In genomic region chr20:16885746-16886145, GRCh38 we compare ENCODE assay signal across 37 cellular contexts.
DNase-seq lines count a peak whose midpoint lies in the region; ATAC-seq, FAIRE-seq and TF ChIP-seq lines count a peak whose summit lies in the region.
"Had no signal": no experiment of that assay in that cellular context is flagged by ENCODE, and none has a peak within 500 bp of the region (broad histone marks: within the 10 kb centered on the region; RNA-seq: fewer than 3 reads in every experiment).

No MANE protein-coding gene starts in this region.

- H3K9me3 Mint-ChIP-seq in GM23338: no peaks in the 10 kb centered on the region; the same call in 2 of the 3 replicates

- no peak overlapping the region for H2BK12ac ChIP-seq in H1 (ENCODE audit: low read depth, low read length)
- no peak overlapping the region for H2BK12ac ChIP-seq in trophoblast cell (ENCODE audit: low read length)

- no peak overlapping the region for H3K18ac ChIP-seq in H1 (ENCODE audit: extremely low read depth, low read length)
- H3K18ac ChIP-seq in trophoblast cell (ENCODE audit: low read length): no peak overlapping the region

- H3K36me3 Mint-ChIP-seq in GM23338 (ENCODE audit: low read depth): no peaks in the 10 kb centered on the region; the same call in 2 of the 3 replicates
- H3K36me3 Mint-ChIP-seq: CD14-positive monocyte; CD4-positive, alpha-beta memory T cell; CD4-positive, CD25-positive, alpha-beta regulatory T cell; CD8-positive, alpha-beta memory T cell; CD8-positive, alpha-beta T cell had no signal

- H3K4me3 Mint-ChIP-seq in GM23338: no peak overlapping the region
- H3K4me3 Mint-ChIP-seq: B cell; CD14-positive monocyte; CD4-positive, alpha-beta memory T cell; CD4-positive, alpha-beta T cell; CD4-positive, CD25-positive, alpha-beta regulatory T cell; CD8-positive, alpha-beta memory T cell; CD8-positive, alpha-beta T cell had no signal

- no peak for DNase-seq in GM23338 (ENCODE audit: low spot score)
- DNase-seq in bronchial epithelial cell (ENCODE audit: low read depth): no peak
- no peak for DNase-seq in H1 (ENCODE audit: low read depth in 1 of 2, low spot score in 2 of 2)
- DNase-seq in trophoblast cell: peak; percentile 51 to 73
- no peak for DNase-seq in caudate nucleus (lab: John Stamatoyannopoulos, UW)
- no peak for DNase-seq in stomach
- DNase-seq: 8988T; ACHN; AML-193; BE2C; C1 segment of cervical spinal cord; Caco-2; Calu3; CD4-positive, alpha-beta memory T cell; CD4-positive, alpha-beta T cell; CD4-positive, CD25-positive, alpha-beta regulatory T cell; CD8-positive, alpha-beta memory T cell; CD8-positive, alpha-beta T cell; COR-L47; DMS 273 treated with DMSO at 0.1 percent for 48 hours; DMS153; DMS53; DMS79; DMS79 treated with DMSO at 0.1 percent for 48 hours; DND-41; EL had no signal

- FAIRE-seq in bronchial epithelial cell (lab: Jason Lieb, UNC): peak; percentile 13
- no peak for FAIRE-seq in H1 (lab: Jason Lieb, UNC)
- FAIRE-seq: A204.1, A549, D721Med had no signal

- no peaks in the 10 kb centered on the region for H4K20me1 ChIP-seq in GM23338 (replicated peaks; ENCODE audit: insufficient read depth)
- H4K20me1 ChIP-seq in H1 (replicated peaks in 1 of 2; ENCODE audit: control insufficient read depth in 1 of 2, insufficient read depth in 2 of 2, low read length in 2 of 2): no peaks in the 10 kb centered on the region
- H4K20me1 ChIP-seq: BLaER1; BLaER1 treated with 17β-estradiol and CSF1 and Interleukin-3, amounts not matched to agents 10 nM and 100 nM had no signal

- H3K9ac ChIP-seq in H1 (replicated peaks in 1 of 4; ENCODE audit: extremely low read depth in 1 of 4, low read depth in 3 of 4, low read length in 3 of 4) (no peak overlapping the region), trophoblast cell (ENCODE audit: low read length) (no peak overlapping the region)
- H3K9ac ChIP-seq: BLaER1; BLaER1 treated with 17β-estradiol and CSF1 and Interleukin-3, amounts not matched to agents 10 nM and 100 nM had no signal

- no peaks in the 10 kb centered on the region for H3K23me2 ChIP-seq in H1 (ENCODE audit: low read depth, low read length)

- no peak overlapping the region for H2BK20ac ChIP-seq in H1 (ENCODE audit: low read length)

- H3K23ac ChIP-seq in H1 (ENCODE audit: insufficient read length): no peak overlapping the region
- no peak overlapping the region for H3K23ac ChIP-seq in trophoblast cell (ENCODE audit: low read length)

- H3K79me1 ChIP-seq in H1 (ENCODE audit: low read depth, low read length) (no peaks in the 10 kb centered on the region), trophoblast cell (ENCODE audit: low read length) (no peaks in the 10 kb centered on the region)

- H3K27ac Mint-ChIP-seq in GM23338: peak overlapping the region; percentile 5; the same call in 1 of the 2 replicates
- H3K27ac Mint-ChIP-seq: B cell; CD14-positive monocyte; CD4-positive, alpha-beta memory T cell; CD4-positive, alpha-beta T cell; CD4-positive, CD25-positive, alpha-beta regulatory T cell; CD8-positive, alpha-beta memory T cell; CD8-positive, alpha-beta T cell had no signal

- no peak overlapping the region for H3K27ac ChIP-seq in GM23338 (ENCODE audit: low read depth)
- H3K27ac ChIP-seq in H1 (ENCODE audit: low read depth, low read length): no peak overlapping the region
- no peak overlapping the region for H3K27ac ChIP-seq in trophoblast cell (ENCODE audit: low read depth, low read length)
- H3K27ac ChIP-seq in caudate nucleus (ENCODE audit: low read depth, low read length): no peak overlapping the region
- H3K27ac ChIP-seq in gastroesophageal sphincter: no peak overlapping the region
- H3K27ac ChIP-seq in stomach: no peak overlapping the region
- H3K27ac ChIP-seq: 22Rv1; A549; BLaER1; BLaER1 treated with 17β-estradiol and CSF1 and Interleukin-3, amounts not matched to agents 10 nM and 100 nM; C4-2B had no signal

- no peak overlapping the region for H4K12ac ChIP-seq in trophoblast cell (ENCODE audit: low read depth, low read length)

- no peak overlapping the region for H3K4me2 ChIP-seq in GM23338
- H3K4me2 ChIP-seq in H1 (ENCODE audit: insufficient read depth in 1 of 2, low read depth in 2 of 2, low read length in 2 of 2): no peak overlapping the region
- no peak overlapping the region for H3K4me2 ChIP-seq in trophoblast cell (ENCODE audit: low read length)
- H3K4me2 ChIP-seq: A549; BLaER1; BLaER1 treated with 17β-estradiol and CSF1 and Interleukin-3, amounts not matched to agents 10 nM and 100 nM had no signal

- peaks cover 6% of the 10 kb centered on the region; the same call in 1 of the 2 replicates for H3K9me2 ChIP-seq in GM23338 (ENCODE audit: insufficient read depth)

- no peaks in the 10 kb centered on the region for H3F3A ChIP-seq in GM23338 (replicated peaks; ENCODE audit: low read depth)

- POLR2A ChIA-PET in H1 (lab: Charles Lee; ENCODE audit: partially characterized antibody): no interaction called here

- H3K27me3 Mint-ChIP-seq in GM23338 (ENCODE audit: insufficient read depth, low read depth, poor library complexity): peaks cover 1% of the 10 kb centered on the region
- H3K27me3 Mint-ChIP-seq: CD4-positive, CD25-positive, alpha-beta regulatory T cell; CD8-positive, alpha-beta memory T cell had no signal

- TF ChIP-seq EP300 in H1 (IDR thresholded peaks at IDR 0.05; ENCODE audit: borderline replicate concordance in 1 of 2, low read depth in 2 of 2, low read length in 2 of 2) (no peak), gastroesophageal sphincter (IDR thresholded peaks at IDR 0.05) (no peak), stomach (IDR thresholded peaks at IDR 0.05) (no peak)

- no peaks in the 10 kb centered on the region for H3K79me2 ChIP-seq in GM23338 (replicated peaks; ENCODE audit: insufficient read depth)
- H3K79me2 ChIP-seq in H1 (ENCODE audit: control insufficient read depth in 1 of 2, insufficient read depth in 2 of 2, low read length in 2 of 2): no peaks in the 10 kb centered on the region
- H3K79me2 ChIP-seq in trophoblast cell (ENCODE audit: control insufficient read depth, insufficient read depth, low read length, poor library complexity): no peaks in the 10 kb centered on the region

- no peak overlapping the region for H3K56ac ChIP-seq in H1 (replicated peaks; ENCODE audit: insufficient read length, low read depth, low read length)

- TF ChIP-seq POLR2A in H1 (IDR thresholded peaks at IDR 0.05; ENCODE audit: control extremely low read depth in 1 of 2, low read depth in 2 of 2, low read length in 2 of 2): no peak
- TF ChIP-seq POLR2A in gastroesophageal sphincter (IDR thresholded peaks at IDR 0.05): no peak
- TF ChIP-seq POLR2A in stomach (IDR thresholded peaks at IDR 0.05): no peak

- H3K4ac ChIP-seq in H1 (replicated peaks; ENCODE audit: insufficient read length, low read depth, low read length) (no peak overlapping the region), trophoblast cell (ENCODE audit: low read depth, low read length) (no peak overlapping the region)

- no peak for ATAC-seq in GM23338
- ATAC-seq in gastroesophageal sphincter: no peak
- no peak for ATAC-seq in GM19463 (IDR thresholded peaks at IDR 0.05; ENCODE audit: unreplicated experiment)
- ATAC-seq: A549; CD8-positive, alpha-beta T cell had no signal

- H3K14ac ChIP-seq in H1 (ENCODE audit: insufficient read length): no peak overlapping the region
- H3K14ac ChIP-seq in trophoblast cell (ENCODE audit: low read length): no peak overlapping the region

- no peaks in the 10 kb centered on the region for H3K4me1 ChIP-seq in GM23338 (ENCODE audit: insufficient read depth)
- no peaks in the 10 kb centered on the region for H3K4me1 ChIP-seq in H1 (replicated peaks in 1 of 4; ENCODE audit: control insufficient read depth in 3 of 4, insufficient read depth in 4 of 4, low read length in 3 of 4)
- no peaks in the 10 kb centered on the region for H3K4me1 ChIP-seq in trophoblast cell (ENCODE audit: control insufficient read depth in 1 of 2, insufficient read depth in 2 of 2, low read length in 2 of 2)
- H3K4me1 ChIP-seq in gastroesophageal sphincter: no peaks in the 10 kb centered on the region
- H3K4me1 ChIP-seq in stomach: no peaks in the 10 kb centered on the region
- H3K4me1 ChIP-seq: A549; BE2C; BLaER1; BLaER1 treated with 17β-estradiol and CSF1 and Interleukin-3, amounts not matched to agents 10 nM and 100 nM; Caco-2 had no signal

- no peaks in the 10 kb centered on the region; the same call in 2 of the 3 replicates for H3K4me1 Mint-ChIP-seq in GM23338
- H3K4me1 Mint-ChIP-seq: B cell; CD14-positive monocyte; CD4-positive, alpha-beta memory T cell; CD4-positive, CD25-positive, alpha-beta regulatory T cell; CD8-positive, alpha-beta memory T cell had no signal

- H4K8ac ChIP-seq in H1 (ENCODE audit: extremely low read depth, insufficient read depth, low read length) (no peak overlapping the region), trophoblast cell (ENCODE audit: low read depth, low read length) (no peak overlapping the region)

- TF ChIP-seq CTCF in GM23338 (conservative IDR thresholded peaks at IDR 0.05; ENCODE audit: low read depth in 2 of 2): no peak
- TF ChIP-seq CTCF in bronchial epithelial cell (IDR thresholded peaks at IDR 0.05; ENCODE audit: insufficient read depth, low read length, severe bottlenecking): no peak
- TF ChIP-seq CTCF in H1 (IDR thresholded peaks at IDR 0.05; ENCODE audit: control extremely low read depth in 1 of 3, insufficient read depth in 1 of 3, low read depth in 1 of 3, low read length in 3 of 3): no peak
- TF ChIP-seq CTCF in gastroesophageal sphincter (IDR thresholded peaks at IDR 0.05): no peak
- no peak for TF ChIP-seq CTCF in stomach (IDR thresholded peaks at IDR 0.05)

- H4K91ac ChIP-seq in H1 (replicated peaks; ENCODE audit: insufficient read length, low read length): no peak overlapping the region
- H4K91ac ChIP-seq in trophoblast cell (ENCODE audit: low read depth, low read length): no peak overlapping the region

- H3K9me3 ChIP-seq in H1 (ENCODE audit: insufficient read depth in 2 of 2, low read depth in 1 of 2, low read length in 1 of 2): no peaks in the 10 kb centered on the region
- H3K9me3 ChIP-seq in trophoblast cell (ENCODE audit: insufficient read depth, low read depth, low read length): no peaks in the 10 kb centered on the region
- H3K9me3 ChIP-seq in gastroesophageal sphincter: peaks cover 0 to 5% (median 0%) of the 10 kb centered on the region in 3 donors
- peaks cover 0 to 9% (median 0%) of the 10 kb centered on the region in 4 donors for H3K9me3 ChIP-seq in stomach
- H3K9me3 ChIP-seq: A549, BE2C, Caco-2 had no signal

- H3K36me3 ChIP-seq in GM23338 (ENCODE audit: insufficient read depth): no peaks in the 10 kb centered on the region
- no peaks in the 10 kb centered on the region for H3K36me3 ChIP-seq in bronchial epithelial cell (ENCODE audit: control insufficient read depth, insufficient read depth, low read length)
- no peaks in the 10 kb centered on the region for H3K36me3 ChIP-seq in H1 (ENCODE audit: control insufficient read depth in 2 of 4, insufficient read depth in 4 of 4, low read length in 3 of 4)
- no peaks in the 10 kb centered on the region for H3K36me3 ChIP-seq in trophoblast cell (ENCODE audit: control insufficient read depth in 1 of 2, insufficient read depth in 2 of 2, low read length in 2 of 2)
- no peaks in the 10 kb centered on the region for H3K36me3 ChIP-seq in gastroesophageal sphincter
- no peaks in the 10 kb centered on the region for H3K36me3 ChIP-seq in stomach
- H3K36me3 ChIP-seq: BE2C; BLaER1; BLaER1 treated with 17β-estradiol and CSF1 and Interleukin-3, amounts not matched to agents 10 nM and 100 nM had no signal

- H4K5ac ChIP-seq in H1 (ENCODE audit: insufficient read length, low read depth, low read length): no peak overlapping the region

- no peak overlapping the region for H2AK5ac ChIP-seq in H1 (ENCODE audit: low read depth, low read length)
- H2AK5ac ChIP-seq in trophoblast cell (ENCODE audit: low read length): no peak overlapping the region

- intact Hi-C loops in stomach (cut with DNase I; ENCODE audit: low total_unique reads): no loop called here

- H2BK5ac ChIP-seq in H1 (ENCODE audit: low read depth, low read length) (no peak overlapping the region), trophoblast cell (ENCODE audit: low read depth, low read length, poor library complexity) (no peak overlapping the region)

- CTCF ChIA-PET in H1 (lab: Charles Lee; ENCODE audit: partially characterized antibody): interaction anchor here (0.8 kb wide), 1 partner anchor 84 kb away, joined by 3 read pairs; no protein-coding TSS in a partner anchor

- H2AFZ ChIP-seq in GM23338: no peak overlapping the region
- H2AFZ ChIP-seq in H1 (ENCODE audit: low read length): peak overlapping the region; percentile 3; the same call in 1 of the 2 replicates
- H2AFZ ChIP-seq in trophoblast cell (ENCODE audit: insufficient read depth, low read length, poor library complexity): no peak overlapping the region

- H3K27me3 ChIP-seq in GM23338 (ENCODE audit: insufficient read depth) (no peaks in the 10 kb centered on the region), bronchial epithelial cell (ENCODE audit: control insufficient read depth, insufficient read depth, low read length) (no peaks in the 10 kb centered on the region), H1 (replicated peaks in 1 of 4; ENCODE audit: control insufficient read depth in 3 of 4, extremely low read depth in 1 of 4, insufficient read depth in 3 of 4, low read length in 3 of 4) (no peaks in the 10 kb centered on the region), trophoblast cell (ENCODE audit: insufficient read depth, low read length) (no peaks in the 10 kb centered on the region), gastroesophageal sphincter (no peaks in the 10 kb centered on the region), stomach (peaks cover 0 to 7% (median 0%) of the 10 kb centered on the region in 3 donors)
- H3K27me3 ChIP-seq: BE2C; BLaER1; BLaER1 treated with 17β-estradiol and CSF1 and Interleukin-3, amounts not matched to agents 10 nM and 100 nM had no signal

- H2BK120ac ChIP-seq in H1 (replicated peaks; ENCODE audit: low read depth, low read length) (no peak overlapping the region), trophoblast cell (ENCODE audit: insufficient read depth, low read length, poor library complexity) (no peak overlapping the region)

- H3K4me3 ChIP-seq in GM23338 (no peak overlapping the region), bronchial epithelial cell (ENCODE audit: low read depth, low read length) (no peak overlapping the region), H1 (ENCODE audit: extremely low read depth in 1 of 4, insufficient read depth in 2 of 4, low read depth in 3 of 4, low read length in 4 of 4) (no peak overlapping the region), trophoblast cell (ENCODE audit: low read depth, low read length) (no peak overlapping the region), gastroesophageal sphincter (no peak overlapping the region), stomach (no peak overlapping the region)
- H3K4me3 ChIP-seq: A549; BLaER1; BLaER1 treated with 17β-estradiol and CSF1 and Interleukin-3, amounts not matched to agents 10 nM and 100 nM had no signal

- H2BK15ac ChIP-seq in H1 (ENCODE audit: low read length): no peak overlapping the region

- no peak for TF ChIP-seq RAD21 in H1 (IDR thresholded peaks at IDR 0.05 in 1 of 2, conservative IDR thresholded peaks at IDR 0.05 in 1 of 2; ENCODE audit: low read depth in 2 of 2, low read length in 2 of 2)

Comparison
In these comparisons a context has a peak if more than half of its experiments do, and no peak if none do; other contexts are left out.
1. DNase-seq: peak in trophoblast cell (2 of 2); none in GM23338 (single experiment), bronchial epithelial cell (single experiment), H1 (0 of 2), caudate nucleus (0 of 61) and stomach (single experiment).